8 cellular contexts compared by ENCODE assay signal in genomic region chr12:6928703-6929407, GRCh38. TPM values are rescaled to one million over a fixed set of nuclear protein-coding genes. Genes with fewer than 3 reads are reported as not detected.
DNase-seq lines count a peak whose midpoint lies in the region; ATAC-seq and TF ChIP-seq lines count a peak whose summit lies in the region.

No MANE protein-coding gene starts in this region.

- H3K4me1 ChIP-seq in HUES48 (ENCODE audit: control insufficient read depth, insufficient read depth, low read length) (peaks cover 30% of the 10 kb centered on the region), iPS DF 6.9 (ENCODE audit: control insufficient read depth, insufficient read depth, low read length) (peaks cover 4% of the 10 kb centered on the region; the same call in 1 of the 2 replicates)

- H3K27me3 Mint-ChIP-seq in activated T-cell treated with anti-CD3 and anti-CD28 coated beads, Interleukin-2, amount 50 U/mL, for 72 hours (ENCODE audit: low read depth) = no peaks in the 10 kb centered on the region
- H3K27me3 Mint-ChIP-seq in stimulated activated memory B cell treated with anti-CD40 and anti-IgM and Interleukin-4, amounts not matched to agents 10 μg/mL and 1 μg/mL and 100 μg/mL, for 72 hours = no peaks in the 10 kb centered on the region

- H3K4me1 Mint-ChIP-seq in activated T-cell treated with anti-CD3 and anti-CD28 coated beads, Interleukin-2, amount 50 U/mL, for 72 hours (ENCODE audit: low read depth) = peaks cover 82% of the 10 kb centered on the region
- peaks cover 64% of the 10 kb centered on the region for H3K4me1 Mint-ChIP-seq in stimulated activated memory B cell treated with anti-CD40 and anti-IgM and Interleukin-4, amounts not matched to agents 10 μg/mL and 1 μg/mL and 100 μg/mL, for 72 hours

- peak overlapping the region; percentile 92 to 96 for H3K4me3 Mint-ChIP-seq in activated T-cell treated with anti-CD3 and anti-CD28 coated beads, Interleukin-2, amount 50 U/mL, for 72 hours
- peak overlapping the region; percentile 79 for H3K4me3 Mint-ChIP-seq in stimulated activated memory B cell treated with anti-CD40 and anti-IgM and Interleukin-4, amounts not matched to agents 10 μg/mL and 1 μg/mL and 100 μg/mL, for 72 hours

- no peaks in the 10 kb centered on the region for H3K9me3 Mint-ChIP-seq in activated T-cell treated with anti-CD3 and anti-CD28 coated beads, Interleukin-2, amount 50 U/mL, for 72 hours
- H3K9me3 Mint-ChIP-seq in stimulated activated memory B cell treated with anti-CD40 and anti-IgM and Interleukin-4, amounts not matched to agents 10 μg/mL and 1 μg/mL and 100 μg/mL, for 72 hours = no peaks in the 10 kb centered on the region

- H3K36me3 ChIP-seq in HUES48 (ENCODE audit: control insufficient read depth, insufficient read depth, low read length) (peaks cover 16% of the 10 kb centered on the region), iPS DF 6.9 (ENCODE audit: control insufficient read depth, insufficient read depth, low read length) (no peaks in the 10 kb centered on the region; the same call in 1 of the 2 replicates)

- H3K9me3 ChIP-seq in HUES48 (ENCODE audit: control insufficient read depth, insufficient read depth, low read length) = no peaks in the 10 kb centered on the region
- H3K9me3 ChIP-seq in iPS DF 6.9 (ENCODE audit: control insufficient read depth, insufficient read depth, low read length) = no peaks in the 10 kb centered on the region

- H3K27me3 ChIP-seq in HUES48 (ENCODE audit: control insufficient read depth, insufficient read depth, low read length) = no peaks in the 10 kb centered on the region
- H3K27me3 ChIP-seq in iPS DF 6.9 (ENCODE audit: control insufficient read depth, insufficient read depth, low read length) = no peaks in the 10 kb centered on the region

- ATAC-seq in activated T-cell treated with anti-CD3 and anti-CD28 coated beads, Interleukin-2, amount 50 U/mL, for 72 hours (replicated peaks in 1 of 2) = no peak
- no peak for ATAC-seq in stimulated activated memory B cell treated with anti-CD40 and anti-IgM and Interleukin-4, amounts not matched to agents 10 μg/mL and 1 μg/mL and 100 μg/mL, for 72 hours
- ATAC-seq in HG03175 (IDR thresholded peaks at IDR 0.05; ENCODE audit: unreplicated experiment) = no peak

- peak overlapping the region; percentile 66 for H3K4me3 ChIP-seq in HUES48 (ENCODE audit: low read depth, low read length)
- peak overlapping the region; percentile 77; the same call in 1 of the 2 replicates for H3K4me3 ChIP-seq in iPS DF 6.9 (ENCODE audit: low read length)

- peaks cover 2 to 13% of the 10 kb centered on the region in 2 donors for H3K36me3 Mint-ChIP-seq in activated T-cell treated with anti-CD3 and anti-CD28 coated beads, Interleukin-2, amount 50 U/mL, for 72 hours (ENCODE audit: insufficient read depth in 2 of 2)
- H3K36me3 Mint-ChIP-seq in stimulated activated memory B cell treated with anti-CD40 and anti-IgM and Interleukin-4, amounts not matched to agents 10 μg/mL and 1 μg/mL and 100 μg/mL, for 72 hours = peaks cover 4% of the 10 kb centered on the region

- peak overlapping the region; percentile 4; the same call in 1 of the 2 replicates for H3K9ac ChIP-seq in HUES48 (ENCODE audit: low read depth, low read length)

- DNase-seq in activated T-cell treated with anti-CD3 and anti-CD28 coated beads, Interleukin-2, amount 50 U/mL, for 72 hours = no peak
- DNase-seq in iPS DF 6.9 (ENCODE audit: low read depth, low spot score) (no peak), NCI-H526 treated with DMSO at 0.1 percent for 48 hours (lab: John Stamatoyannopoulos, UW) (no peak), GM10266 (ENCODE audit: extremely low spot score) (no peak), hepatic stellate cell (ENCODE audit: low spot score) (no peak)

- peak overlapping the region; percentile 98 for H3K27ac Mint-ChIP-seq in activated T-cell treated with anti-CD3 and anti-CD28 coated beads, Interleukin-2, amount 50 U/mL, for 72 hours
- H3K27ac Mint-ChIP-seq in stimulated activated memory B cell treated with anti-CD40 and anti-IgM and Interleukin-4, amounts not matched to agents 10 μg/mL and 1 μg/mL and 100 μg/mL, for 72 hours = peak overlapping the region; percentile 91

- WGBS in iPS DF 6.9 (ENCODE audit: insufficient coverage, insufficient read length) = no CpG with 5 or more reads among the region's 19 CpGs

- peak overlapping the region; percentile 67 for H3K27ac ChIP-seq in HUES48 (ENCODE audit: low read depth, low read length)
- H3K27ac ChIP-seq in iPS DF 6.9 (ENCODE audit: low read length) = no peak overlapping the region

- no peak for TF ChIP-seq CTCF in GM10266 (IDR thresholded peaks at IDR 0.05; ENCODE audit: control insufficient read depth, insufficient read depth, low read depth, missing control alignments)

RNA-seq across cellular contexts. Expression of gene ATN1, which starts 1.1 kb away (rescaled TPM):
- 10 to 100 TPM; 51.4 to 64.9 TPM for total RNA-seq in activated T-cell treated with anti-CD3 and anti-CD28 coated beads, Interleukin-2, amount 50 U/mL, for 72 hours

RNA-seq across cellular contexts. Expression of gene ENO2, which starts 14.5 kb away (rescaled TPM):
- 100 to 1,000 TPM; 115 to 145 TPM for total RNA-seq in activated T-cell treated with anti-CD3 and anti-CD28 coated beads, Interleukin-2, amount 50 U/mL, for 72 hours

RNA-seq across cellular contexts. Expression of gene RNU7-1, which starts 14.8 kb away (rescaled TPM):
- total RNA-seq in activated T-cell treated with anti-CD3 and anti-CD28 coated beads, Interleukin-2, amount 50 U/mL, for 72 hours = not detected

RNA-seq across cellular contexts. Expression of gene C12orf57, which starts 15.0 kb away (rescaled TPM):
- total RNA-seq in activated T-cell treated with anti-CD3 and anti-CD28 coated beads, Interleukin-2, amount 50 U/mL, for 72 hours = 100 to 1,000 TPM; 259 to 301 TPM

RNA-seq across cellular contexts. Expression of gene PTPN6, which starts 22.3 kb away (rescaled TPM):
- total RNA-seq in activated T-cell treated with anti-CD3 and anti-CD28 coated beads, Interleukin-2, amount 50 U/mL, for 72 hours = 100 to 1,000 TPM; 238 to 313 TPM
